Comparison of ENCODE assay signal across 15 cellular contexts in the genomic region with DNA sequence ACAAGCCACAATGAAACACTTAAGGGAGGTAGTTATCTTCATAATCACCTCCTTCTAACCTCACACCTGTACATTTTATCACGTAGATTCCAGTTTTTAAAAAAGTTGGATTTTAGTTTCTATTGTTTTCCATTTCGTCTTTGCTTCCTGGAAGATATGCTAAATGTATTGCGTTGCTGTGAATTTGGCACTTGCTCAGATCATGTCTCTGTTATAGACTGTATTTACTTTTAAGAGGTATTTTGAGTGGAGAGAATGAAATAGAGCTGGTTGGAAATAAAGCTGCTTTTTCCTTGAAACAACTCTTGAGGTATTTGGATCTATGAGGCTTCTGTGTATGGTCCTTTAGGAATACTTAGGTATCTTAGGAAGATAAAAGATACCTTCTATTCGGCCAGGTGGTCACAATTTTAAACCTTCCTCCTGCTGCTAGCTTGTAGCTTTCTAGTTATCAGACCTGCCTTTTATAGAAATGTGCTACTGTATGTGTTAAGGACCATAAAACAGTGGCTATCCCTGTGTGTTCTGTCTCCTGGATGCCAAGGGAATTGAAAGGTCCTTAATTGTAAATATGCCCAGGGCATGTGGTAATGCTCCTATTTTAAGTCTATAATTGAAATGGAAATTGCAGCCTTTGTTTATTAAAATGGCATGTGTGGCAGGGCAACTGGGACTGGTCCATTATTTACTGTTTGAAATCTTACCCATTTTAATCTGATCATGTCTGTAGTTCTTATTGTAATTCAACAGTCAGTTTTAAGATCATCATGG.
"Had no signal": no experiment of that assay in that cellular context is flagged by ENCODE, and none has a peak within 500 bp of the region (broad histone marks: within the 10 kb centered on the region; RNA-seq: fewer than 3 reads in every experiment).

No MANE protein-coding gene starts in this region.

- H3K4me1 ChIP-seq: foreskin keratinocyte had no signal

- H3K4me3 ChIP-seq: dorsolateral prefrontal cortex, esophagus squamous epithelium, smooth muscle cell, transverse colon had no signal

- H3K27ac ChIP-seq: dorsolateral prefrontal cortex, esophagus squamous epithelium, foreskin keratinocyte, transverse colon had no signal

- H3K27ac Mint-ChIP-seq: activated naive CD8-positive, alpha-beta T cell; stimulated activated memory B cell treated with anti-CD40 and anti-IgM and Interleukin-4, amounts not matched to agents 10 μg/mL and 1 μg/mL and 100 μg/mL, for 72 hours had no signal

- H3K36me3 Mint-ChIP-seq: natural killer cell; stimulated activated memory B cell treated with anti-CD40 and anti-IgM and Interleukin-4, amounts not matched to agents 10 μg/mL and 1 μg/mL and 100 μg/mL, for 72 hours had no signal

- DNase-seq: activated CD4-positive, alpha-beta T cell treated with anti-CD3 and anti-CD28 coated beads, Interleukin-2, amount 50 U/mL, for 1 hour; activated effector memory CD4-positive, alpha-beta T cell treated with Interleukin-2 at 50 U/mL for 16 hours; anterior cingulate cortex; dorsolateral prefrontal cortex; esophagus squamous epithelium; foreskin keratinocyte; left cardiac atrium; mammary epithelial cell; natural killer cell; right cardiac atrium; substantia nigra; transverse colon had no signal

- H3K4me3 Mint-ChIP-seq: activated naive CD8-positive, alpha-beta T cell; natural killer cell; stimulated activated memory B cell treated with anti-CD40 and anti-IgM and Interleukin-4, amounts not matched to agents 10 μg/mL and 1 μg/mL and 100 μg/mL, for 72 hours had no signal

- H3K36me3 ChIP-seq: esophagus squamous epithelium, transverse colon had no signal

- H3K27me3 ChIP-seq: dorsolateral prefrontal cortex, esophagus squamous epithelium, foreskin keratinocyte, transverse colon had no signal

- H3K9me3 Mint-ChIP-seq: natural killer cell; stimulated activated memory B cell treated with anti-CD40 and anti-IgM and Interleukin-4, amounts not matched to agents 10 μg/mL and 1 μg/mL and 100 μg/mL, for 72 hours had no signal

- H3K9me3 ChIP-seq: esophagus squamous epithelium, transverse colon had no signal

- ATAC-seq: foreskin keratinocyte; left cardiac atrium; natural killer cell; right cardiac atrium; stimulated activated memory B cell treated with anti-CD40 and anti-IgM and Interleukin-4, amounts not matched to agents 10 μg/mL and 1 μg/mL and 100 μg/mL, for 72 hours had no signal
